27 cellular contexts compared by ENCODE assay signal in genomic region chr6:127384007-127384406, GRCh38. TPM values are rescaled to one million over a fixed set of nuclear protein-coding genes. Genes with fewer than 3 reads are reported as not detected.
A peak's percentile ranks its signal among the peaks of the same experiment; 100 is the strongest.
DNase-seq lines count a peak whose midpoint lies in the region; ATAC-seq, FAIRE-seq and TF ChIP-seq lines count a peak whose summit lies in the region.
"Had no signal": no experiment of that assay in that cellular context is flagged by ENCODE, and none has a peak within 500 bp of the region (broad histone marks: within the 10 kb centered on the region; RNA-seq: fewer than 3 reads in every experiment).

No MANE protein-coding gene starts in this region.

- ATAC-seq in HG03095 (IDR thresholded peaks at IDR 0.05; ENCODE audit: unreplicated experiment) = no peak
- ATAC-seq: activated CD8-positive, alpha-beta memory T cell treated with anti-CD3 and anti-CD28 coated beads, Interleukin-2, amount 10 ng/mL, durations not matched to agents 7 days and 5 days; activated naive CD4-positive, alpha-beta T cell treated with anti-CD3 and anti-CD28 coated beads, Interleukin-2, amount 50 U/mL, for 72 hours; WTC11 had no signal

- no peak for FAIRE-seq in GM12891 (lab: Jason Lieb, UNC)
- FAIRE-seq: astrocyte, kidney had no signal

- in situ Hi-C loops in brain microvascular endothelial cell (cut with HindIII; ENCODE audit: low pct_ligation_motif_present, low sequenced_read_pairs) = no loop called here

- no peak overlapping the region for H3K4me3 Mint-ChIP-seq in activated T-cell treated with anti-CD3 and anti-CD28 coated beads, Interleukin-2, amount 50 U/mL, for 24 hours
- H3K4me3 Mint-ChIP-seq: activated CD8-positive, alpha-beta memory T cell treated with anti-CD3 and anti-CD28 coated beads, Interleukin-2, amount 10 ng/mL, durations not matched to agents 7 days and 5 days; activated T-helper 1 cell treated with anti-CD3 and anti-CD28 coated beads, Interleukin-12 subunit alpha, Interleukin-12 subunit beta, Interleukin-2, Interleukin-4 antibody, amounts not matched to agents 30 ng/mL and 10 ng/mL and 1 ng/mL, durations not matched to agents 14 hours and 24 hours and 36 hours; CD14-positive monocyte; WTC11 had no signal

- H3K36me3 ChIP-seq in brain microvascular endothelial cell (replicated peaks) = no peaks in the 10 kb centered on the region
- H3K36me3 ChIP-seq: spleen, thyroid gland had no signal

- DNase-seq in LHCN-M2 (ENCODE audit: low read depth) (peak; percentile 83), brain microvascular endothelial cell (peak; percentile 72), hepatic stellate cell (ENCODE audit: low spot score) (peak; percentile 17), skeletal muscle cell (ENCODE audit: low read depth) (peak; percentile 83), GM12891 (ENCODE audit: insufficient read length, low spot score) (no peak), cerebellar cortex (ENCODE audit: low spot score) (no peak)
- DNase-seq in activated T-cell treated with anti-CD3 and anti-CD28 coated beads, Interleukin-2, amount 50 U/mL, for 24 hours = no peak
- DNase-seq: activated CD4-positive, alpha-beta T cell treated with anti-CD3 and anti-CD28 coated beads, Interleukin-2, amount 50 U/mL, for 1 hour; activated CD8-positive, alpha-beta memory T cell treated with anti-CD3 and anti-CD28 coated beads, Interleukin-2, amount 10 ng/mL, durations not matched to agents 7 days and 5 days; effector CD4-positive, alpha-beta T cell; kidney; NCI-H2029 treated with DMSO at 0.1 percent for 48 hours; OCI-M1; SHP77; spleen; stimulated activated CD4-positive, alpha-beta T cell treated with anti-CD3 and anti-CD28 coated beads, Interleukin-4, amount 100 ng/mL, for 4 hours; stimulated activated naive CD4-positive, alpha-beta T cell; T1000; thyroid gland had no signal

- H3K9me3 Mint-ChIP-seq in activated T-cell treated with anti-CD3 and anti-CD28 coated beads, Interleukin-2, amount 50 U/mL, for 24 hours = no peaks in the 10 kb centered on the region
- H3K9me3 Mint-ChIP-seq: activated naive CD4-positive, alpha-beta T cell treated with anti-CD3 and anti-CD28 coated beads, Interleukin-2, amount 50 U/mL, for 72 hours; activated T-helper 1 cell treated with anti-CD3 and anti-CD28 coated beads, Interleukin-12 subunit alpha, Interleukin-12 subunit beta, Interleukin-2, Interleukin-4 antibody, amounts not matched to agents 30 ng/mL and 10 ng/mL and 1 ng/mL, durations not matched to agents 14 hours and 24 hours and 36 hours had no signal

- H3K27me3 Mint-ChIP-seq in activated T-cell treated with anti-CD3 and anti-CD28 coated beads, Interleukin-2, amount 50 U/mL, for 24 hours = no peaks in the 10 kb centered on the region
- H3K27me3 Mint-ChIP-seq: activated CD8-positive, alpha-beta memory T cell treated with anti-CD3 and anti-CD28 coated beads, Interleukin-2, amount 10 ng/mL, durations not matched to agents 7 days and 5 days had no signal

- H3K27me3 ChIP-seq in brain microvascular endothelial cell (replicated peaks) = no peaks in the 10 kb centered on the region
- H3K27me3 ChIP-seq: spleen, thyroid gland had no signal

- TF ChIP-seq POLR2A in GM12891 (IDR thresholded peaks at IDR 0.05; ENCODE audit: low read depth, low read length) = no peak

- no peak overlapping the region for H3K4me3 ChIP-seq in brain microvascular endothelial cell (ENCODE audit: low read depth, low read length)
- no peak overlapping the region for H3K4me3 ChIP-seq in skeletal muscle cell (ENCODE audit: low read depth, low read length)
- H3K4me3 ChIP-seq: lung, spleen, thyroid gland had no signal

- no peaks in the 10 kb centered on the region for H3K4me1 Mint-ChIP-seq in activated T-cell treated with anti-CD3 and anti-CD28 coated beads, Interleukin-2, amount 50 U/mL, for 24 hours (ENCODE audit: low read depth)
- H3K4me1 Mint-ChIP-seq: activated CD8-positive, alpha-beta memory T cell treated with anti-CD3 and anti-CD28 coated beads, Interleukin-2, amount 10 ng/mL, durations not matched to agents 7 days and 5 days; WTC11 had no signal

- H3K36me3 Mint-ChIP-seq in activated T-cell treated with anti-CD3 and anti-CD28 coated beads, Interleukin-2, amount 50 U/mL, for 24 hours (ENCODE audit: low read depth) = no peaks in the 10 kb centered on the region
- H3K36me3 Mint-ChIP-seq: activated CD8-positive, alpha-beta memory T cell treated with anti-CD3 and anti-CD28 coated beads, Interleukin-2, amount 10 ng/mL, durations not matched to agents 7 days and 5 days; activated naive CD4-positive, alpha-beta T cell treated with anti-CD3 and anti-CD28 coated beads, Interleukin-2, amount 50 U/mL, for 72 hours; CD14-positive monocyte had no signal

- no peak for TF ChIP-seq CTCF in brain microvascular endothelial cell (IDR thresholded peaks at IDR 0.05; ENCODE audit: low read depth, low read length, missing control alignments)

- no peak overlapping the region for H3K27ac Mint-ChIP-seq in activated T-cell treated with anti-CD3 and anti-CD28 coated beads, Interleukin-2, amount 50 U/mL, for 24 hours
- H3K27ac Mint-ChIP-seq: activated CD8-positive, alpha-beta memory T cell treated with anti-CD3 and anti-CD28 coated beads, Interleukin-2, amount 10 ng/mL, durations not matched to agents 7 days and 5 days; activated naive CD4-positive, alpha-beta T cell treated with anti-CD3 and anti-CD28 coated beads, Interleukin-2, amount 50 U/mL, for 72 hours; activated T-helper 1 cell treated with anti-CD3 and anti-CD28 coated beads, Interleukin-12 subunit alpha, Interleukin-12 subunit beta, Interleukin-2, Interleukin-4 antibody, amounts not matched to agents 30 ng/mL and 10 ng/mL and 1 ng/mL, durations not matched to agents 14 hours and 24 hours and 36 hours; CD14-positive monocyte; WTC11 had no signal

- peak overlapping the region; percentile 29 for H3K27ac ChIP-seq in brain microvascular endothelial cell
- H3K27ac ChIP-seq: epithelial cell of prostate, spleen, thyroid gland had no signal

TF ChIP-seq in GM12891, 5 proteins besides CTCF, POLR2A, EP300 and RAD21:
- no peak for TF ChIP-seq POU2F2 (IDR thresholded peaks at IDR 0.05; ENCODE audit: low read depth, low read length)
- TF ChIP-seq SPI1 (IDR thresholded peaks at IDR 0.05; ENCODE audit: low read depth, low read length) = no peak
- no peak for TF ChIP-seq PAX5 (IDR thresholded peaks at IDR 0.05; ENCODE audit: insufficient read depth, low read length, severe bottlenecking)
- TF ChIP-seq POLR2AphosphoS5 (IDR thresholded peaks at IDR 0.05; ENCODE audit: low read depth, low read length) = no peak
- no peak for TF ChIP-seq TAF1 (IDR thresholded peaks at IDR 0.05; ENCODE audit: low read depth, low read length)

RNA-seq across cellular contexts. Expression of gene ECHDC1, which starts 40.6 kb away (rescaled TPM):
- total RNA-seq in LHCN-M2 (2014; rRNA removed) = 91.6 and 97.8 TPM in 2 replicates
- polyA plus RNA-seq in LHCN-M2 (2012) = 36.2 TPM
- polyA plus RNA-seq in GM12891 (2012; ENCODE audit: low read depth, missing spikeins) = 42.5 TPM

Comparison
In these comparisons a context has a peak if more than half of its experiments do, and no peak if none do; other contexts are left out.
1. DNase-seq: peak in LHCN-M2 (single experiment), brain microvascular endothelial cell (single experiment), hepatic stellate cell (single experiment) and skeletal muscle cell (single experiment); none in GM12891 (single experiment), cerebellar cortex (single experiment) and activated T-cell treated with anti-CD3 and anti-CD28 coated beads, Interleukin-2, amount 50 U/mL, for 24 hours (single experiment).